Comparison of ENCODE assay signal across 8 cellular contexts in genomic region chr10:46022978-46023702, GRCh38. TPM values are rescaled to one million over a fixed set of nuclear protein-coding genes. Genes with fewer than 3 reads are reported as not detected.
A peak's percentile ranks its signal among the peaks of the same experiment; 100 is the strongest.
DNase-seq lines count a peak whose midpoint lies in the region; ATAC-seq lines count a peak whose summit lies in the region.

No MANE protein-coding gene starts in this region.

- H3K27me3 ChIP-seq in neuron (ENCODE audit: insufficient read depth, low read length) (no peaks in the 10 kb centered on the region), stomach smooth muscle (ENCODE audit: control insufficient read depth in 1 of 2, insufficient read depth in 2 of 2, low read length in 2 of 2) (no peaks in the 10 kb centered on the region)

- H3K36me3 ChIP-seq in neuron (ENCODE audit: insufficient read depth, low read length) (no peaks in the 10 kb centered on the region), stomach smooth muscle (ENCODE audit: control insufficient read depth in 2 of 2, insufficient read depth in 2 of 2, low read length in 2 of 2) (no peaks in the 10 kb centered on the region)

- H3K9ac ChIP-seq in stomach smooth muscle (ENCODE audit: low read length in 2 of 2): peak overlapping the region; percentile 36 to 69

- H3K4me1 ChIP-seq in neuron (ENCODE audit: insufficient read depth, low read length) (peaks cover 8% of the 10 kb centered on the region), stomach smooth muscle (ENCODE audit: control insufficient read depth, insufficient read depth, low read length) (peaks cover 25% of the 10 kb centered on the region)

- in situ Hi-C loops in Caki2 (cut with HindIII; ENCODE audit: low pct_unique_long_range_greater_than_20kb, low sequenced_read_pairs): no loop called here

- DNase-seq in Caki2 (ENCODE audit: low read depth): peak; percentile 97
- DNase-seq in HPDE6-E6E7 (ENCODE audit: extremely low spot score): peak; percentile 86
- DNase-seq in SIG-M5 (lab: John Stamatoyannopoulos, UW): peak; percentile 23
- DNase-seq in activated gamma-delta T cell treated with anti-CD3 and anti-CD28 coated beads, Interleukin-2, amount 50 U/mL, for 16 hours (ENCODE audit: low read depth): peak; percentile 65
- peak; percentile 88 for DNase-seq in foreskin melanocyte

- H2AFZ ChIP-seq in neuron (ENCODE audit: low read depth, low read length): peak overlapping the region; percentile 55

- peak overlapping the region; percentile 71 for H3K4me3 ChIP-seq in neuron (ENCODE audit: low read length)
- peak overlapping the region; percentile 62 to 87 for H3K4me3 ChIP-seq in stomach smooth muscle (ENCODE audit: low read length in 2 of 2)

- H3K27ac ChIP-seq in stomach smooth muscle (ENCODE audit: low read length): peak overlapping the region; percentile 67

- H3K9me3 ChIP-seq in neuron (ENCODE audit: low read length) (no peaks in the 10 kb centered on the region), stomach smooth muscle (ENCODE audit: control insufficient read depth in 2 of 2, low read length in 2 of 2) (no peaks in the 10 kb centered on the region)

- ATAC-seq in GM19468 (IDR thresholded peaks at IDR 0.05; ENCODE audit: extremely low read depth, unreplicated experiment): peak; percentile 62

RNA-seq across cellular contexts. Expression of gene NCOA4, which starts 7.3 kb away (rescaled TPM):
- total RNA-seq in Caki2 (2014; rRNA removed; shearing (Covaris generic); ENCODE audit: low replicate concordance): 164 and 211 TPM in 2 replicates

RNA-seq across cellular contexts. Expression of gene MSMB, which starts 22.9 kb away (rescaled TPM):
- total RNA-seq in Caki2 (2014; rRNA removed; shearing (Covaris generic); ENCODE audit: low replicate concordance): not detected in 2 replicates

RNA-seq across cellular contexts. Expression of gene TIMM23, which starts 50.9 kb away (rescaled TPM):
- total RNA-seq in Caki2 (2014; rRNA removed; shearing (Covaris generic); ENCODE audit: low replicate concordance): 141 and 149 TPM in 2 replicates

Comparison
In these comparisons a context has a peak if more than half of its experiments do, and no peak if none do; other contexts are left out.
1. Peak in every context shown above with its lines: DNase-seq, ATAC-seq, H3K4me3 ChIP-seq and H3K27ac ChIP-seq.
2. DNase-seq: peak in every context shown above with its lines; median percentile 97 in Caki2; 88 in foreskin melanocyte; 86 in HPDE6-E6E7; 65 in activated gamma-delta T cell treated with anti-CD3 and anti-CD28 coated beads, Interleukin-2, amount 50 U/mL, for 16 hours; 23 in SIG-M5.